Comparison of ENCODE assay signal across 1 cellular context in the genomic region with DNA sequence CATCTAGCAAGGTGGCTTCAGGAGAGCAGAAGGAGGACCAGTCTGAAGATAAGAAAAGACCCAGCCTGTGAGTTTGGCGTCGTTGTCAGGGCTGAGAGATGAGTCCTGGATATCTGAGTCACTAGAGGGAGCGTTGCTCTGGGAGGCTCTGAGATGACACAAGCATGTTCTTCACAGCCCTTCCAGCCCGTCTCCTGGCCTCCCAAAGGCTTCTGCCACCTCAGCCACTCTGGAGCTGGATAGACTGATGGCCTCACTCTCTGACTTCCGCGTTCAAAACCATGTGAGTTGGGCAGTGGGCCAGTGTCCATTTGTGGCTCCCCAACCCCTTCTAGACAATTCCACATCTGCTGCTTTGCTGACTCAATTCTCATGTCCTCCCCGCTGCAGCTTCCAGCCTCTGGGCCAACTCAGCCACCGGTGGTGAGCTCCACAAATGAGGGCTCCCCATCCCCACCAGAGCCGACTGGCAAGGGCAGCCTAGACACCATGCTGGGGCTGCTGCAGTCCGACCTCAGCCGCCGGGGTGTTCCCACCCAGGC.
TF ChIP-seq lines count a peak whose summit lies in the region.

No MANE protein-coding gene starts in this region.

TF ChIP-seq in SK-N-SH, 30 proteins besides CTCF, POLR2A, EP300 and RAD21:
- no peak for TF ChIP-seq TCF12 (IDR thresholded peaks at IDR 0.05)
- no peak for TF ChIP-seq SMC3 (IDR thresholded peaks at IDR 0.05; ENCODE audit: low read depth, low read length)
- TF ChIP-seq RXRA (IDR thresholded peaks at IDR 0.05; ENCODE audit: borderline replicate concordance, low read depth): no peak
- TF ChIP-seq GABPA (IDR thresholded peaks at IDR 0.05; ENCODE audit: low read depth): no peak
- no peak for TF ChIP-seq FOXM1 (IDR thresholded peaks at IDR 0.05; ENCODE audit: low read depth)
- no peak for TF ChIP-seq GATA2 (CRISPR knock-in tag; IDR thresholded peaks at IDR 0.05)
- no peak for TF ChIP-seq RCOR1 (IDR thresholded peaks at IDR 0.05; ENCODE audit: low read length)
- TF ChIP-seq CHD2 (IDR thresholded peaks at IDR 0.05; ENCODE audit: low read length, partially characterized antibody): no peak
- TF ChIP-seq MXI1 (IDR thresholded peaks at IDR 0.05; ENCODE audit: low read depth, low read length): no peak
- TF ChIP-seq, protein P1, sequence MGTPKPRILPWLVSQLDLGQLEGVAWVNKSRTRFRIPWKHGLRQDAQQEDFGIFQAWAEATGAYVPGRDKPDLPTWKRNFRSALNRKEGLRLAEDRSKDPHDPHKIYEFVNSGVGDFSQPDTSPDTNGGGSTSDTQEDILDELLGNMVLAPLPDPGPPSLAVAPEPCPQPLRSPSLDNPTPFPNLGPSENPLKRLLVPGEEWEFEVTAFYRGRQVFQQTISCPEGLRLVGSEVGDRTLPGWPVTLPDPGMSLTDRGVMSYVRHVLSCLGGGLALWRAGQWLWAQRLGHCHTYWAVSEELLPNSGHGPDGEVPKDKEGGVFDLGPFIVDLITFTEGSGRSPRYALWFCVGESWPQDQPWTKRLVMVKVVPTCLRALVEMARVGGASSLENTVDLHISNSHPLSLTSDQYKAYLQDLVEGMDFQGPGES (IDR thresholded peaks at IDR 0.05; ENCODE audit: low read depth, low read length): no peak
- no peak for TF ChIP-seq JUND (IDR thresholded peaks at IDR 0.05)
- TF ChIP-seq, protein P2, sequence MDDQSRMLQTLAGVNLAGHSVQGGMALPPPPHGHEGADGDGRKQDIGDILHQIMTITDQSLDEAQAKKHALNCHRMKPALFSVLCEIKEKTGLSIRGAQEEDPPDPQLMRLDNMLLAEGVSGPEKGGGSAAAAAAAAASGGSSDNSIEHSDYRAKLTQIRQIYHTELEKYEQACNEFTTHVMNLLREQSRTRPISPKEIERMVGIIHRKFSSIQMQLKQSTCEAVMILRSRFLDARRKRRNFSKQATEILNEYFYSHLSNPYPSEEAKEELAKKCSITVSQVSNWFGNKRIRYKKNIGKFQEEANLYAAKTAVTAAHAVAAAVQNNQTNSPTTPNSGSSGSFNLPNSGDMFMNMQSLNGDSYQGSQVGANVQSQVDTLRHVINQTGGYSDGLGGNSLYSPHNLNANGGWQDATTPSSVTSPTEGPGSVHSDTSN (IDR thresholded peaks at IDR 0.05): no peak
- TF ChIP-seq ELF1 (IDR thresholded peaks at IDR 0.05): no peak
- TF ChIP-seq NFIC (IDR thresholded peaks at IDR 0.05; ENCODE audit: borderline replicate concordance): no peak
- TF ChIP-seq TAF1 (IDR thresholded peaks at IDR 0.05; ENCODE audit: borderline replicate concordance, low read depth, low read length): no peak
- TF ChIP-seq FOXJ3 (CRISPR knock-in tag; IDR thresholded peaks at IDR 0.05): no peak
- TF ChIP-seq EZH2phosphoT487 (IDR thresholded peaks at IDR 0.05; ENCODE audit: borderline replicate concordance, low read depth): no peak
- TF ChIP-seq RFX5 (IDR thresholded peaks at IDR 0.05; ENCODE audit: low read length): no peak
- TF ChIP-seq MEF2A (IDR thresholded peaks at IDR 0.05; ENCODE audit: borderline replicate concordance, low read depth): no peak
